In the genomic region with DNA sequence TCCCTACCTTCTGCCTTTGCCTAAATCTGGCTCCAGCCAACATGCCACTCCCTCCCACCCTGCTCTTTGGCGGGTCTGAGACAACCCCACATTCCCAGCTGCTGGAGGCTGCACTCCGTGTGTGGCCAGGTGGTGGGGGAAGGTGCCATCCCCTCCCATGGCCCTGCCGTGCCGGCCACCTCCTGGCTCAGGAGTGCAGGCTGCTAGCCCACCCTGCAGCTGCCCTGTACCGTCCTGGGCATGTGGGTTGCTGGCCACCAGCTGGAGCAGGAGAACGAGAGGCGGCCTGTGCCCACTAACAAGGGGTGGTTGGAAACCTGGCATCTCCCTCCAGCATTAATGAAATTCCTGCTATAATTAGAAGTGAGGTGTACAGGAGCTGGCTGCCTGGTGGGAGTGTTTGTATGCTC, we compare ENCODE assay signal across 23 cellular contexts.
A peak's percentile ranks its signal among the peaks of the same experiment; 100 is the strongest.
DNase-seq lines count a peak whose midpoint lies in the region; TF ChIP-seq lines count a peak whose summit lies in the region.
"Had no signal": no experiment of that assay in that cellular context is flagged by ENCODE, and none has a peak within 500 bp of the region (broad histone marks: within the 10 kb centered on the region; RNA-seq: fewer than 3 reads in every experiment).

No MANE protein-coding gene starts in this region.

- peak overlapping the region; percentile 27 for H3K9ac ChIP-seq in neuronal stem cell (ENCODE audit: low read depth, low read length, poor library complexity)

- H3K9me3 ChIP-seq in SJCRH30 (replicated peaks) (no peaks in the 10 kb centered on the region), cardiac muscle cell (ENCODE audit: low read depth) (no peaks in the 10 kb centered on the region), neuronal stem cell (replicated peaks in 1 of 2; ENCODE audit: control insufficient read depth in 2 of 2, insufficient read depth in 1 of 2, low read depth in 1 of 2, low read length in 2 of 2) (no peaks in the 10 kb centered on the region)
- H3K9me3 ChIP-seq: tibial artery had no signal

- H3K36me3 ChIP-seq in SJCRH30, result peaks cover 7% of the 10 kb centered on the region; the same call in 1 of the 2 replicates
- H3K36me3 ChIP-seq in cardiac muscle cell, result peaks cover 10% of the 10 kb centered on the region
- peaks cover 4 to 74% of the 10 kb centered on the region in 2 donors for H3K36me3 ChIP-seq in neuronal stem cell (replicated peaks in 1 of 2; ENCODE audit: control insufficient read depth in 2 of 2, insufficient read depth in 2 of 2, low read length in 2 of 2)

- no CpG with 5 or more reads among the region's 7 CpGs for WGBS in neuronal stem cell (ENCODE audit: extremely low coverage in 2 of 2, insufficient read length in 2 of 2, insufficient replicate concordance in 1 of 2), 2 donors

- H4K8ac ChIP-seq in neuronal stem cell (ENCODE audit: low read depth, low read length), result peak overlapping the region; percentile 43

- H3K4me3 ChIP-seq in SJCRH30 (no peak overlapping the region), cardiac muscle cell (no peak overlapping the region), neuronal stem cell (ENCODE audit: low read length in 2 of 2) (no peak overlapping the region)
- H3K4me3 ChIP-seq: hepatocyte, lung, tibial artery had no signal

- H4K91ac ChIP-seq in neuronal stem cell (ENCODE audit: low read depth, low read length, poor library complexity), result no peak overlapping the region

- H2BK120ac ChIP-seq in neuronal stem cell (ENCODE audit: low read depth, low read length), result no peak overlapping the region

- H3K4me1 ChIP-seq in SJCRH30 (peaks cover 52% of the 10 kb centered on the region), cardiac muscle cell (ENCODE audit: low read depth) (peaks cover 31% of the 10 kb centered on the region), neuronal stem cell (ENCODE audit: control insufficient read depth in 2 of 2, insufficient read depth in 1 of 2, low read depth in 1 of 2, low read length in 2 of 2) (peaks cover 19 to 23% of the 10 kb centered on the region in 2 donors)

- peak; percentile 21 for DNase-seq in COR-L47 (lab: John Stamatoyannopoulos, UW)
- peak in 1 of 2 experiments; percentile 60 for DNase-seq in SJCRH30
- DNase-seq in cardiac muscle cell (ENCODE audit: low read depth in 1 of 2, low spot score in 1 of 2), result no peak
- DNase-seq in neuronal stem cell (ENCODE audit: low spot score), result no peak
- no peak for DNase-seq in T1000 (lab: John Stamatoyannopoulos, UW)
- no peak for DNase-seq in activated T-cell treated with anti-CD3 and anti-CD28 coated beads for 4 hours
- DNase-seq in germinal center (ENCODE audit: low spot score), result no peak
- no peak for DNase-seq in DMS153 treated with DMSO at 0.1 percent for 48 hours (lab: John Stamatoyannopoulos, UW; ENCODE audit: unreplicated experiment)
- DNase-seq: ACHN; activated CD4-positive, alpha-beta T cell treated with anti-CD3 and anti-CD28 coated beads for 48 hours; activated CD8-positive, alpha-beta memory T cell treated with anti-CD3 and anti-CD28 coated beads, Interleukin-2, amount 10 ng/mL, durations not matched to agents 7 days and 5 days; activated naive CD8-positive, alpha-beta T cell treated with anti-CD3 and anti-CD28 coated beads, Interleukin-2, amount 10 ng/mL, durations not matched to agents 7 days and 5 days; dermis blood vessel endothelial cell; Karpas-422; NCI-H1048; NCI-H2029; NCI-H446 treated with DMSO at 0.1 percent for 48 hours; stimulated activated naive CD4-positive, alpha-beta T cell; SW 1271; tibial artery had no signal

- no peak overlapping the region for H2BK12ac ChIP-seq in neuronal stem cell (ENCODE audit: low read length)

- no peak overlapping the region for H2AFZ ChIP-seq in neuronal stem cell (ENCODE audit: low read length)
- H2AFZ ChIP-seq: hepatocyte had no signal

- H3K27ac ChIP-seq in SJCRH30, result peak overlapping the region; percentile 39; the same call in 1 of the 2 replicates
- H3K27ac ChIP-seq in cardiac muscle cell, result peak overlapping the region; percentile 60
- H3K27ac ChIP-seq in neuronal stem cell (replicated peaks; ENCODE audit: low read length), result no peak overlapping the region
- H3K27ac ChIP-seq: C4-2B, hepatocyte, tibial artery had no signal

- H3K27me3 ChIP-seq in SJCRH30, result no peaks in the 10 kb centered on the region
- H3K27me3 ChIP-seq in cardiac muscle cell, result no peaks in the 10 kb centered on the region
- no peaks in the 10 kb centered on the region for H3K27me3 ChIP-seq in neuronal stem cell (ENCODE audit: control insufficient read depth in 3 of 3, insufficient read depth in 3 of 3, low read depth in 1 of 3, low read length in 3 of 3)
- H3K27me3 ChIP-seq: hepatocyte, tibial artery had no signal

- H2AK5ac ChIP-seq in neuronal stem cell (ENCODE audit: low read depth, low read length), result peak overlapping the region; percentile 57

- no peak overlapping the region for H3K4ac ChIP-seq in neuronal stem cell (ENCODE audit: low read length)

- peak overlapping the region; percentile 54 for H3K18ac ChIP-seq in neuronal stem cell (ENCODE audit: low read length)

- peak overlapping the region; percentile 39 for H3K14ac ChIP-seq in neuronal stem cell (ENCODE audit: low read length)

- TF ChIP-seq CTCF in cardiac muscle cell (IDR thresholded peaks at IDR 0.05; ENCODE audit: low read depth, low read length), result no peak

- no peaks in the 10 kb centered on the region for H3K79me1 ChIP-seq in neuronal stem cell (ENCODE audit: low read depth, low read length)

- no peak overlapping the region for H3K4me2 ChIP-seq in neuronal stem cell (ENCODE audit: insufficient read depth, low read length, poor library complexity, severe bottlenecking)
- H3K4me2 ChIP-seq: hepatocyte had no signal

- no peak overlapping the region for H2BK5ac ChIP-seq in neuronal stem cell (ENCODE audit: low read length)

- peak overlapping the region; percentile 51 for H3K23ac ChIP-seq in neuronal stem cell (ENCODE audit: low read depth, low read length, poor library complexity)

- H2BK15ac ChIP-seq in neuronal stem cell (ENCODE audit: low read length), result no peak overlapping the region
